In genomic region chr2:12515871-12516270, GRCh38 we compare ENCODE assay signal across 22 cellular contexts.
"Had no signal": no experiment of that assay in that cellular context is flagged by ENCODE, and none has a peak within 500 bp of the region (broad histone marks: within the 10 kb centered on the region; RNA-seq: fewer than 3 reads in every experiment).

No MANE protein-coding gene starts in this region.

- H3K4me1 Mint-ChIP-seq: neural crest cell had no signal

- H3K27me3 Mint-ChIP-seq: effector memory CD8-positive, alpha-beta T cell had no signal

- H3K9me3 ChIP-seq: esophagus muscularis mucosa, gastroesophageal sphincter, left ventricle myocardium inferior, ovary, right atrium auricular region, sigmoid colon, stomach, thoracic aorta had no signal

- H3K36me3 Mint-ChIP-seq: naive B cell had no signal

- ATAC-seq: effector memory CD8-positive, alpha-beta T cell; gastroesophageal sphincter had no signal

- H3K4me3 Mint-ChIP-seq: dendritic cell treated with granulocyte-macrophage colony-stimulating factor and Interleukin-4, amounts not matched to agents 40 ng/mL and 50 ng/mL, for 4 days; effector memory CD8-positive, alpha-beta T cell; naive B cell; neural crest cell had no signal

- DNase-seq: effector memory CD8-positive, alpha-beta T cell; glutamatergic neuron; left cardiac atrium; left ventricle myocardium inferior; mesendoderm; naive B cell; nucleus accumbens; ovary; sigmoid colon; stimulated activated CD4-positive, alpha-beta T cell treated with anti-CD3 and anti-CD28 coated beads, Interleukin-2, amount 100 ng/mL, for 24 hours; stimulated activated naive CD4-positive, alpha-beta T cell; stomach; substantia nigra; trophoblast cell had no signal

- FAIRE-seq: colon, keratinocyte had no signal

- H3K9me3 Mint-ChIP-seq: dendritic cell treated with granulocyte-macrophage colony-stimulating factor and Interleukin-4, amounts not matched to agents 40 ng/mL and 50 ng/mL, for 4 days; effector memory CD8-positive, alpha-beta T cell; neural crest cell had no signal

- H3K27ac Mint-ChIP-seq: dendritic cell treated with granulocyte-macrophage colony-stimulating factor and Interleukin-4, amounts not matched to agents 40 ng/mL and 50 ng/mL, for 4 days; naive B cell had no signal
